ENCODE assay signal across 1 cellular context in genomic region chr20:62970307-62971210, GRCh38.
TF ChIP-seq lines count a peak whose summit lies in the region.

No MANE protein-coding gene starts in this region.

TF ChIP-seq in HepG2, 621 proteins besides CTCF, POLR2A, EP300 and RAD21 (continued from another document and continues in another):
- TF ChIP-seq AKNA (CRISPR knock-in tag; IDR thresholded peaks at IDR 0.05; ENCODE audit: borderline replicate concordance), result no peak
- no peak for TF ChIP-seq RBM39 (IDR thresholded peaks at IDR 0.05; ENCODE audit: low read depth, low read length, poor library complexity, severe bottlenecking)
- TF ChIP-seq, protein P1, sequence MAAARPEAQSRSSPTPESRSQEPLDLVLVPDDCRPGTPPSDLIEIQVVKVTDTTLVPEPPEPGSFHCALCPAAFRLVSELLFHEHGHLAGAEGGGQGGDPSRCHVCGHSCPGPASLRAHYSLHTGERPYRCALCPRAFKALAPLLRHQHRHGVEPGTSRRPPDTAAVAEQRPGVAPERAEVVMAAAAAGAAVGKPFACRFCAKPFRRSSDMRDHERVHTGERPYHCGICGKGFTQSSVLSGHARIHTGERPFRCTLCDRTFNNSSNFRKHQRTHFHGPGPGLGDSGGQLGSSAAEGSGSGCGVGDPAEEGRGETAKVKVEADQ (CRISPR knock-in tag; IDR thresholded peaks at IDR 0.05; ENCODE audit: borderline replicate concordance), result peak; percentile 42; the same call in 1 of the 2 replicates
- 0 out of 2 replicates have a peak, but pooled peaks have one; percentile 79 for TF ChIP-seq THAP8 (CRISPR knock-in tag; IDR thresholded peaks at IDR 0.05; ENCODE audit: borderline replicate concordance)
- TF ChIP-seq MEIS2 (CRISPR knock-in tag; IDR thresholded peaks at IDR 0.05), result no peak
- no peak for TF ChIP-seq ZHX1 (CRISPR knock-in tag; IDR thresholded peaks at IDR 0.05; ENCODE audit: low read depth)
- no peak for TF ChIP-seq KMT2A (CRISPR knock-in tag; IDR thresholded peaks at IDR 0.05)
- no peak for TF ChIP-seq RXRB (CRISPR knock-in tag; IDR thresholded peaks at IDR 0.05; ENCODE audit: borderline replicate concordance)
- TF ChIP-seq, protein P2, sequence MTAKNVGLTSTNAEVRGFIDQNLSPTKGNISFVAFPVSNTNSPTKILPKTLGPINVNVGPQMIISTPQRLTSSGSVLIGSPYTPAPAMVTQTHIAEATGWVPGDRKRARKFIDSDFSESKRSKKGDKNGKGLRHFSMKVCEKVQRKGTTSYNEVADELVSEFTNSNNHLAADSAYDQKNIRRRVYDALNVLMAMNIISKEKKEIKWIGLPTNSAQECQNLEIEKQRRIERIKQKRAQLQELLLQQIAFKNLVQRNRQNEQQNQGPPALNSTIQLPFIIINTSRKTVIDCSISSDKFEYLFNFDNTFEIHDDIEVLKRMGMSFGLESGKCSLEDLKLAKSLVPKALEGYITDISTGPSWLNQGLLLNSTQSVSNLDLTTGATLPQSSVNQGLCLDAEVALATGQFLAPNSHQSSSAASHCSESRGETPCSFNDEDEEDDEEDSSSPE (CRISPR knock-in tag; IDR thresholded peaks at IDR 0.05), result no peak
- no peak for TF ChIP-seq NR3C1 (CRISPR knock-in tag; IDR thresholded peaks at IDR 0.05)
- TF ChIP-seq CEBPB (IDR thresholded peaks at IDR 0.05; ENCODE audit: borderline replicate concordance, low read depth, low read length), result no peak
- TF ChIP-seq, protein P3, sequence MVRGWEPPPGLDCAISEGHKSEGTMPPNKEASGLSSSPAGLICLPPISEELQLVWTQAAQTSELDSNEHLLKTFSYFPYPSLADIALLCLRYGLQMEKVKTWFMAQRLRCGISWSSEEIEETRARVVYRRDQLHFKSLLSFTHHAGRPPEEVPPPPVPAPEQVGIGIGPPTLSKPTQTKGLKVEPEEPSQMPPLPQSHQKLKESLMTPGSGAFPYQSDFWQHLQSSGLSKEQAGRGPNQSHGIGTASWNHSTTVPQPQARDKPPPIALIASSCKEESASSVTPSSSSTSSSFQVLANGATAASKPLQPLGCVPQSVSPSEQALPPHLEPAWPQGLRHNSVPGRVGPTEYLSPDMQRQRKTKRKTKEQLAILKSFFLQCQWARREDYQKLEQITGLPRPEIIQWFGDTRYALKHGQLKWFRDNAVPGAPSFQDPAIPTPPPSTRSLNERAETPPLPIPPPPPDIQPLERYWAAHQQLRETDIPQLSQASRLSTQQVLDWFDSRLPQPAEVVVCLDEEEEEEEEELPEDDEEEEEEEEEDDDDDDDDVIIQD (CRISPR knock-in tag; IDR thresholded peaks at IDR 0.05; ENCODE audit: low read depth), result no peak
- TF ChIP-seq ZNF512B (CRISPR knock-in tag; IDR thresholded peaks at IDR 0.05; ENCODE audit: borderline replicate concordance), result no peak
- TF ChIP-seq ZNF432 (CRISPR knock-in tag; IDR thresholded peaks at IDR 0.05; ENCODE audit: borderline replicate concordance), result no peak
- TF ChIP-seq, protein P4, sequence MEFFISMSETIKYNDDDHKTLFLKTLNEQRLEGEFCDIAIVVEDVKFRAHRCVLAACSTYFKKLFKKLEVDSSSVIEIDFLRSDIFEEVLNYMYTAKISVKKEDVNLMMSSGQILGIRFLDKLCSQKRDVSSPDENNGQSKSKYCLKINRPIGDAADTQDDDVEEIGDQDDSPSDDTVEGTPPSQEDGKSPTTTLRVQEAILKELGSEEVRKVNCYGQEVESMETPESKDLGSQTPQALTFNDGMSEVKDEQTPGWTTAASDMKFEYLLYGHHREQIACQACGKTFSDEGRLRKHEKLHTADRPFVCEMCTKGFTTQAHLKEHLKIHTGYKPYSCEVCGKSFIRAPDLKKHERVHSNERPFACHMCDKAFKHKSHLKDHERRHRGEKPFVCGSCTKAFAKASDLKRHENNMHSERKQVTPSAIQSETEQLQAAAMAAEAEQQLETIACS (CRISPR knock-in tag; IDR thresholded peaks at IDR 0.05), result no peak; the same call in 1 of the 2 replicates
- TF ChIP-seq ZNF609 (CRISPR knock-in tag; IDR thresholded peaks at IDR 0.05; ENCODE audit: borderline replicate concordance), result peak; percentile 61
- TF ChIP-seq ZNF713 (CRISPR knock-in tag; IDR thresholded peaks at IDR 0.05), result 0 out of 2 replicates have a peak, but pooled peaks have one; percentile 58
- TF ChIP-seq ZSCAN29 (CRISPR knock-in tag; conservative IDR thresholded peaks at IDR 0.05), result peak; percentile 56; the same call in 1 of the 2 replicates
- TF ChIP-seq EZH2 (conservative IDR thresholded peaks at IDR 0.05; ENCODE audit: low read depth, low read length), result no peak; the same call in 1 of the 2 replicates
- TF ChIP-seq ZNF766 (CRISPR knock-in tag; IDR thresholded peaks at IDR 0.05; ENCODE audit: borderline replicate concordance), result no peak
- TF ChIP-seq RFX3 (CRISPR knock-in tag; IDR thresholded peaks at IDR 0.05), result no peak
- no peak for TF ChIP-seq SP1 (IDR thresholded peaks at IDR 0.05)
- TF ChIP-seq SP1 (CRISPR knock-in tag; IDR thresholded peaks at IDR 0.05), result no peak
- TF ChIP-seq ZNF709 (CRISPR knock-in tag; IDR thresholded peaks at IDR 0.05), result peak; percentile 49; the same call in 1 of the 2 replicates
- 0 out of 2 replicates have a peak, but pooled peaks have one; percentile 41 for TF ChIP-seq REL (CRISPR knock-in tag; conservative IDR thresholded peaks at IDR 0.05)
- peak; percentile 78 for TF ChIP-seq THAP9 (CRISPR knock-in tag; IDR thresholded peaks at IDR 0.05; ENCODE audit: borderline replicate concordance)
- TF ChIP-seq ZSCAN25 (CRISPR knock-in tag; IDR thresholded peaks at IDR 0.05), result 0 out of 2 replicates have a peak, but pooled peaks have one; percentile 14
- TF ChIP-seq MED8 (CRISPR knock-in tag; IDR thresholded peaks at IDR 0.05; ENCODE audit: insufficient replicate concordance), result no peak
- no peak for TF ChIP-seq ZNF160 (CRISPR knock-in tag; IDR thresholded peaks at IDR 0.05)
